Comparison of ENCODE assay signal across 17 cellular contexts in genomic region chr10:33195608-33196376, GRCh38.
DNase-seq lines count a peak whose midpoint lies in the region; ATAC-seq and TF ChIP-seq lines count a peak whose summit lies in the region.
"Had no signal": no experiment of that assay in that cellular context is flagged by ENCODE, and none has a peak within 500 bp of the region (broad histone marks: within the 10 kb centered on the region; RNA-seq: fewer than 3 reads in every experiment).

No MANE protein-coding gene starts in this region.

- peaks cover 11% of the 10 kb centered on the region for H3K27me3 Mint-ChIP-seq in endothelial cell (ENCODE audit: unreplicated experiment)

- no peak overlapping the region for H4K91ac ChIP-seq in mesenchymal stem cell (ENCODE audit: low read length)

- H3K4ac ChIP-seq in mesenchymal stem cell (ENCODE audit: low read depth in 1 of 2, low read length in 2 of 2): peak overlapping the region in 1 of 2 experiments; percentile 39

- H3K36me3 Mint-ChIP-seq in endothelial cell (ENCODE audit: low read depth, unreplicated experiment): peaks cover 61% of the 10 kb centered on the region

- H3K4me1 ChIP-seq in left ventricle myocardium inferior: peaks cover 82% of the 10 kb centered on the region
- H3K4me1 ChIP-seq in mesenchymal stem cell (ENCODE audit: control insufficient read depth, insufficient read depth, low read depth, low read length): peaks cover 7% of the 10 kb centered on the region
- H3K4me1 ChIP-seq in uterus: no peaks in the 10 kb centered on the region

- H3K23ac ChIP-seq in mesenchymal stem cell (ENCODE audit: low read length in 2 of 2): peak overlapping the region in 1 of 2 experiments; percentile 2

- H2BK5ac ChIP-seq in mesenchymal stem cell (ENCODE audit: low read depth, low read length, poor library complexity, severe bottlenecking): peak overlapping the region; percentile 100

- peak overlapping the region; percentile 39 for H3K4me3 Mint-ChIP-seq in endothelial cell (ENCODE audit: unreplicated experiment)
- H3K4me3 Mint-ChIP-seq: activated CD4-positive, alpha-beta T cell treated with anti-CD3 and anti-CD28 coated beads, Interleukin-2, amount 10 ng/mL, durations not matched to agents 24 days and 14 days; activated T-cell treated with anti-CD3 and anti-CD28 coated beads, Interleukin-2, amount 50 U/mL, for 24 hours; effector memory CD8-positive, alpha-beta T cell; T-helper 17 cell had no signal

- H2BK120ac ChIP-seq in mesenchymal stem cell (ENCODE audit: low read depth, low read length): no peak overlapping the region

- H3K27me3 ChIP-seq in left ventricle myocardium inferior (ENCODE audit: low read depth) (no peaks in the 10 kb centered on the region), mesenchymal stem cell (ENCODE audit: control insufficient read depth in 1 of 2, insufficient read depth in 1 of 2, low read length in 2 of 2) (no peaks in the 10 kb centered on the region), uterus (no peaks in the 10 kb centered on the region)
- H3K27me3 ChIP-seq: thyroid gland had no signal

- TF ChIP-seq POLR2A in uterus (IDR thresholded peaks at IDR 0.05): no peak

- intact Hi-C loops in left ventricle myocardium inferior (cut with micrococcal nuclease) (loop anchor here (10.0 kb wide), 1 partner anchor 139 kb away; the partner anchor contains the start of gene NRP1), left cardiac atrium (cut with DNase I) (loop anchor here (2.0 to 10.0 kb wide), 2 partner anchors 137 to 1449 kb away; no protein-coding TSS in a partner anchor), uterus (cut with DNase I; ENCODE audit: low total_unique reads) (loop anchor here (10.0 kb wide), 1 partner anchor 1439 kb away; no protein-coding TSS in a partner anchor)

- ATAC-seq in left cardiac atrium: no peak
- ATAC-seq: effector memory CD8-positive, alpha-beta T cell; T-helper 17 cell had no signal

- H3K18ac ChIP-seq in mesenchymal stem cell (ENCODE audit: low read depth in 1 of 2, low read length in 2 of 2): peak overlapping the region in 1 of 2 experiments; percentile 1

- DNase-seq in left ventricle myocardium inferior: no peak
- DNase-seq in left cardiac atrium: no peak
- DNase-seq in endothelial cell (ENCODE audit: low spot score): no peak
- DNase-seq in mesenchymal stem cell: peak; percentile 18
- DNase-seq in uterus: no peak
- no peak for DNase-seq in NCI-H226
- no peak for DNase-seq in retina
- DNase-seq in activated gamma-delta T cell treated with Interleukin-2 at 50 U/mL for 16 hours: no peak
- DNase-seq: activated CD4-positive, alpha-beta T cell treated with anti-CD3 and anti-CD28 coated beads, Interleukin-2, amount 10 ng/mL, durations not matched to agents 24 days and 14 days; activated T-cell treated with anti-CD3 and anti-CD28 coated beads, Interleukin-2, amount 50 U/mL, for 24 hours; DMS 273 treated with DMSO at 0.1 percent for 48 hours; effector memory CD8-positive, alpha-beta T cell; head of caudate nucleus; mammary epithelial cell; NCI-H446; T-helper 17 cell; thyroid gland had no signal

- no peak overlapping the region for H2AFZ ChIP-seq in mesenchymal stem cell (ENCODE audit: low read depth, low read length)

- H3K79me1 ChIP-seq in mesenchymal stem cell (replicated peaks; ENCODE audit: low read length, poor library complexity, severe bottlenecking): peaks cover 5% of the 10 kb centered on the region

- peaks cover 75% of the 10 kb centered on the region for H3K36me3 ChIP-seq in left ventricle myocardium inferior
- peaks cover 10 to 83% of the 10 kb centered on the region in 2 experiments for H3K36me3 ChIP-seq in mesenchymal stem cell (ENCODE audit: control insufficient read depth in 1 of 2, insufficient read depth in 2 of 2, low read depth in 1 of 2, low read length in 2 of 2)
- H3K36me3 ChIP-seq in uterus: no peaks in the 10 kb centered on the region
- H3K36me3 ChIP-seq: thyroid gland had no signal

- H3K4me2 ChIP-seq in mesenchymal stem cell (ENCODE audit: low read length, poor library complexity, severe bottlenecking): no peak overlapping the region

- peaks cover 37% of the 10 kb centered on the region for H3K4me1 Mint-ChIP-seq in endothelial cell (ENCODE audit: unreplicated experiment)
- H3K4me1 Mint-ChIP-seq: activated CD4-positive, alpha-beta T cell treated with anti-CD3 and anti-CD28 coated beads, Interleukin-2, amount 10 ng/mL, durations not matched to agents 24 days and 14 days; T-helper 17 cell had no signal

- peak overlapping the region; percentile 65 for H3K27ac Mint-ChIP-seq in endothelial cell (ENCODE audit: unreplicated experiment)
- H3K27ac Mint-ChIP-seq: activated CD4-positive, alpha-beta T cell treated with anti-CD3 and anti-CD28 coated beads, Interleukin-2, amount 10 ng/mL, durations not matched to agents 24 days and 14 days; activated T-cell treated with anti-CD3 and anti-CD28 coated beads, Interleukin-2, amount 50 U/mL, for 24 hours; effector memory CD8-positive, alpha-beta T cell; T-helper 17 cell had no signal

- no peak overlapping the region for H3K9ac ChIP-seq in mesenchymal stem cell (ENCODE audit: low read length)

- H3K27ac ChIP-seq in left ventricle myocardium inferior (replicated peaks): peak overlapping the region; percentile 83
- peak overlapping the region; percentile 100 for H3K27ac ChIP-seq in mesenchymal stem cell (ENCODE audit: low read length, poor library complexity, severe bottlenecking)
- peak overlapping the region; percentile 52 to 60 for H3K27ac ChIP-seq in uterus

- H2BK15ac ChIP-seq in mesenchymal stem cell (ENCODE audit: low read depth, poor library complexity, severe bottlenecking): no peak overlapping the region

- H4K8ac ChIP-seq in mesenchymal stem cell (ENCODE audit: low read length): peak overlapping the region; percentile 63

- 86% methylated on average over 6 of the region's 8 CpGs for WGBS in mesenchymal stem cell

- TF ChIP-seq CTCF in left ventricle myocardium inferior (IDR thresholded peaks at IDR 0.05; ENCODE audit: borderline replicate concordance): no peak
- no peak for TF ChIP-seq CTCF in endothelial cell (IDR thresholded peaks at IDR 0.05; ENCODE audit: unreplicated experiment)
- TF ChIP-seq CTCF in uterus (IDR thresholded peaks at IDR 0.05): no peak

- no peaks in the 10 kb centered on the region for H3K9me3 Mint-ChIP-seq in endothelial cell (ENCODE audit: unreplicated experiment)
- H3K9me3 Mint-ChIP-seq: activated CD4-positive, alpha-beta T cell treated with anti-CD3 and anti-CD28 coated beads, Interleukin-2, amount 10 ng/mL, durations not matched to agents 24 days and 14 days; activated T-cell treated with anti-CD3 and anti-CD28 coated beads, Interleukin-2, amount 50 U/mL, for 24 hours; effector memory CD8-positive, alpha-beta T cell had no signal

- peak overlapping the region; percentile 100 for H2AK5ac ChIP-seq in mesenchymal stem cell (ENCODE audit: low read length, severe bottlenecking)

- H2BK12ac ChIP-seq in mesenchymal stem cell (ENCODE audit: low read length in 2 of 2): peak overlapping the region in 1 of 2 experiments; percentile 74

- no peak overlapping the region for H3K14ac ChIP-seq in mesenchymal stem cell (ENCODE audit: low read length in 2 of 2)

- H3K4me3 ChIP-seq in left ventricle myocardium inferior (peak overlapping the region; percentile 8), mesenchymal stem cell (ENCODE audit: insufficient read depth in 1 of 2, low read depth in 1 of 2, low read length in 2 of 2) (no peak overlapping the region), uterus (no peak overlapping the region)
- H3K4me3 ChIP-seq: thyroid gland had no signal

- H3K9me3 ChIP-seq in left ventricle myocardium inferior (replicated peaks) (no peaks in the 10 kb centered on the region), mesenchymal stem cell (ENCODE audit: control insufficient read depth, low read length) (no peaks in the 10 kb centered on the region), uterus (no peaks in the 10 kb centered on the region)
- H3K9me3 ChIP-seq: thyroid gland had no signal
